In the genomic region with DNA sequence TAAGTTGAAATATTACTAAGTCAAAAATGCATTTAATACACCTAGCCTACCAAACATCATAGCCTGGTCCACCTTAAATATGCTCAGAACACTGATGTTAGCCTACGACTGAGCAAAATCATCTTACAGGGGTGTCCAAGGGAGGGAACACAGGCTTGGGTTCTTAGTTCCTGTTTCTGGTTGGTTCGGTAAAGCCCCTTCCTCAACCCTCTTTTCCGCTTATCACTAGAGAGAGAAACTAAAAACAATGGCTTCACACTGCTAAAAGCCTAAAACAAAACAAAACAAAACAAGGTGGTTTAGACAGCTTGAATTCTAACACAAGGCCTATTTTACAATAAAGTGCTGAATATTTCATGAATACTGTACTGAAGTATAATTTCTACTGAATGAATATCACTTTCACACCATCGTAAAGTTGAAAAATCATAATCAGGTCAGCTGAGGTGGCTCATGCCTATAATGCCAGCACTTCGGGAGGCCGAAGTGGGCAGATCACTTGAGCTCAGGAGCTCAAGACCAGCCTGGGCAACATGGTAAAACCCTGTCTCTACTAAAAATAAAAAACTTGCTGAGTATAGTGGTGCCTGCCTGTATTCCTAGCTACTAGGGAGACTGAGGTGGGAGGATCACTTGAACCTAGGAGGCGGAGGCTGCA, we compare ENCODE assay signal across 8 cellular contexts.
DNase-seq lines count a peak whose midpoint lies in the region; ATAC-seq lines count a peak whose summit lies in the region.
"Had no signal": no experiment of that assay in that cellular context is flagged by ENCODE, and none has a peak within 500 bp of the region (broad histone marks: within the 10 kb centered on the region; RNA-seq: fewer than 3 reads in every experiment).

No MANE protein-coding gene starts in this region.

- H2AFZ ChIP-seq in Karpas-422 (ENCODE audit: low read length), result no peak overlapping the region

- H3K9ac ChIP-seq in Karpas-422 (ENCODE audit: low read length), result no peak overlapping the region

- H3K79me2 ChIP-seq in Karpas-422 (ENCODE audit: low read length), result no peaks in the 10 kb centered on the region

- peaks cover 44 to 45% of the 10 kb centered on the region in 2 donors for H3K4me1 Mint-ChIP-seq in natural killer cell treated with Interleukin-12 subunit alpha and Interleukin-12 subunit beta and Interleukin-15 and Interleukin-18, amount 100 ng/mL, for 72 hours (ENCODE audit: low read depth in 2 of 2)

- peak; percentile 90 for ATAC-seq in GM18907 (IDR thresholded peaks at IDR 0.05; ENCODE audit: unreplicated experiment)
- ATAC-seq in HG02571 (IDR thresholded peaks at IDR 0.05; ENCODE audit: unreplicated experiment), result peak; percentile 91
- peak; percentile 73 to 81 for ATAC-seq in natural killer cell treated with Interleukin-12 subunit alpha and Interleukin-12 subunit beta and Interleukin-15 and Interleukin-18, amount 100 ng/mL, for 72 hours
- ATAC-seq in sciatic nerve, result no peak

- H3K9me3 Mint-ChIP-seq in natural killer cell treated with Interleukin-12 subunit alpha and Interleukin-12 subunit beta and Interleukin-15 and Interleukin-18, amount 100 ng/mL, for 72 hours, result no peaks in the 10 kb centered on the region

- H3K4me3 ChIP-seq in Karpas-422 (ENCODE audit: low read length), result no peak overlapping the region
- H3K4me3 ChIP-seq: SJSA1 had no signal

- no peaks in the 10 kb centered on the region for H3K4me1 ChIP-seq in Karpas-422 (ENCODE audit: low read length)

- intact Hi-C loops in sciatic nerve (cut with DNase I), result no loop called here

- no peaks in the 10 kb centered on the region for H4K20me1 ChIP-seq in Karpas-422 (ENCODE audit: insufficient read depth, low read depth, low read length)

- H3K27me3 ChIP-seq in Karpas-422 (ENCODE audit: low read length), result no peaks in the 10 kb centered on the region
- H3K27me3 ChIP-seq: SJSA1 had no signal

- H3K9me3 ChIP-seq in Karpas-422 (ENCODE audit: low read length), result no peaks in the 10 kb centered on the region
- H3K9me3 ChIP-seq: SJSA1 had no signal

- peak overlapping the region; percentile 60 to 88 for H3K27ac Mint-ChIP-seq in natural killer cell treated with Interleukin-12 subunit alpha and Interleukin-12 subunit beta and Interleukin-15 and Interleukin-18, amount 100 ng/mL, for 72 hours

- H3K4me3 Mint-ChIP-seq in natural killer cell treated with Interleukin-12 subunit alpha and Interleukin-12 subunit beta and Interleukin-15 and Interleukin-18, amount 100 ng/mL, for 72 hours, result peak overlapping the region; percentile 61

- no peak overlapping the region for H3K4me2 ChIP-seq in Karpas-422 (ENCODE audit: low read depth, low read length, poor library complexity, severe bottlenecking)

- no peaks in the 10 kb centered on the region for H3K9me2 ChIP-seq in Karpas-422 (replicated peaks; ENCODE audit: insufficient read depth, low read length)

- H3K36me3 ChIP-seq in Karpas-422 (ENCODE audit: insufficient read depth, low read length), result no peaks in the 10 kb centered on the region
- H3K36me3 ChIP-seq: SJSA1 had no signal

- no peak overlapping the region for H3K27ac ChIP-seq in Karpas-422 (ENCODE audit: low read length)
- H3K27ac ChIP-seq: SJSA1 had no signal

- no peaks in the 10 kb centered on the region for H3K36me3 Mint-ChIP-seq in natural killer cell treated with Interleukin-12 subunit alpha and Interleukin-12 subunit beta and Interleukin-15 and Interleukin-18, amount 100 ng/mL, for 72 hours

- DNase-seq in MV-4-11 (lab: John Stamatoyannopoulos, UW) (peak; percentile 60), NCI-H2196 treated with DMSO at 0.1 percent for 48 hours (lab: John Stamatoyannopoulos, UW; ENCODE audit: unreplicated experiment) (no peak), Karpas-422 (no peak), sciatic nerve (ENCODE audit: low spot score) (no peak)
- DNase-seq in natural killer cell treated with Interleukin-12 subunit alpha and Interleukin-12 subunit beta and Interleukin-15 and Interleukin-18, amount 100 ng/mL, for 72 hours (ENCODE audit: low spot score), result no peak

- H3K27me3 Mint-ChIP-seq in natural killer cell treated with Interleukin-12 subunit alpha and Interleukin-12 subunit beta and Interleukin-15 and Interleukin-18, amount 100 ng/mL, for 72 hours, result no peaks in the 10 kb centered on the region
